In the genomic region with DNA sequence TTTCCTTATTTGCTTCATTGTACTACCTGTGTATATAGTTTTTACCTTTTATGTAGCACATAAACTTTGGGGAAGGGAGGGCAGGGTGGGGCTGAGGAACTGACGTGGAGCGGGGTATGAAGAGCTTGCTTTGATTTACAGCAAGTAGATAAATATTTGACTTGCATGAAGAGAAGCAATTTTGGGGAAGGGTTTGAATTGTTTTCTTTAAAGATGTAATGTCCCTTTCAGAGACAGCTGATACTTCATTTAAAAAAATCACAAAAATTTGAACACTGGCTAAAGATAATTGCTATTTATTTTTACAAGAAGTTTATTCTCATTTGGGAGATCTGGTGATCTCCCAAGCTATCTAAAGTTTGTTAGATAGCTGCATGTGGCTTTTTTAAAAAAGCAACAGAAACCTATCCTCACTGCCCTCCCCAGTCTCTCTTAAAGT, we compare ENCODE assay signal across 8 cellular contexts. TPM values are rescaled to one million over a fixed set of nuclear protein-coding genes. Genes with fewer than 3 reads are reported as not detected.
DNase-seq lines count a peak whose midpoint lies in the region; ATAC-seq and TF ChIP-seq lines count a peak whose summit lies in the region.

No MANE protein-coding gene starts in this region.

- intact Hi-C loops in dorsolateral prefrontal cortex (cut with DNase I): no loop called here

- peak; percentile 65 for DNase-seq in NCI-H1092 treated with DMSO at 0.1 percent for 48 hours (lab: John Stamatoyannopoulos, UW)
- DNase-seq in NCI-H1092 (lab: John Stamatoyannopoulos, UW): no peak
- DNase-seq in NCI-H748 (lab: John Stamatoyannopoulos, UW; ENCODE audit: unreplicated experiment): peak; percentile 49
- DNase-seq in dorsolateral prefrontal cortex: no peak
- DNase-seq in GM13976 (ENCODE audit: low spot score): no peak

- no peaks in the 10 kb centered on the region for H3K27me3 ChIP-seq in dorsolateral prefrontal cortex

- no peak for ATAC-seq in HG03039 (IDR thresholded peaks at IDR 0.05; ENCODE audit: unreplicated experiment)
- ATAC-seq in HG02973 (IDR thresholded peaks at IDR 0.05; ENCODE audit: unreplicated experiment): no peak

- in situ Hi-C loops in GM13976 (cut with MboI; ENCODE audit: low sequenced_read_pairs, unreplicated experiment): loop anchor here (25.0 kb wide), 1 partner anchor 1134 kb away; no protein-coding TSS in a partner anchor

- TF ChIP-seq CTCF in dorsolateral prefrontal cortex (IDR thresholded peaks at IDR 0.05 in 54 of 56, conservative IDR thresholded peaks at IDR 0.05 in 2 of 56; ENCODE audit: low read depth in 1 of 56, partially characterized antibody in 56 of 56) (no peak), GM13976 (IDR thresholded peaks at IDR 0.05; ENCODE audit: borderline replicate concordance, control extremely low read depth, extremely low read depth, insufficient read depth, missing control alignments) (no peak)

- H3K4me3 ChIP-seq in dorsolateral prefrontal cortex (peak overlapping the region in 35 of 59 donors; percentile 3 to 100 (median 94)), skin epidermis (peak overlapping the region in 4 of 7 experiments; percentile 1 to 94 (median 88))

- H3K27ac ChIP-seq in dorsolateral prefrontal cortex (peak overlapping the region in 50 of 59 donors; percentile 4 to 100 (median 100)), skin epidermis (peak overlapping the region in 18 of 21 experiments; percentile 32 to 100 (median 99))

RNA-seq across cellular contexts. Expression of gene CDKN1B, which starts 4.1 kb away (rescaled TPM):
- 100 to 1,000 TPM in 21 of 120 experiments, 10 to 100 TPM in 99; 58.4 to 148 (median 88.8) TPM for total RNA-seq in dorsolateral prefrontal cortex

RNA-seq across cellular contexts. Expression of gene GPR19, which starts 25.3 kb away (rescaled TPM):
- total RNA-seq in dorsolateral prefrontal cortex: 10 to 100 TPM in 109 of 120 experiments, 1 to 10 TPM in 11; 5.0 to 21.8 (median 13.1) TPM

Comparison
In these comparisons a context has a peak if more than half of its experiments do, and no peak if none do; other contexts are left out.
1. DNase-seq: peak in NCI-H1092 treated with DMSO at 0.1 percent for 48 hours (single experiment) and NCI-H748 (single experiment); none in NCI-H1092 (single experiment), dorsolateral prefrontal cortex (0 of 10) and GM13976 (single experiment).